In the genomic region with DNA sequence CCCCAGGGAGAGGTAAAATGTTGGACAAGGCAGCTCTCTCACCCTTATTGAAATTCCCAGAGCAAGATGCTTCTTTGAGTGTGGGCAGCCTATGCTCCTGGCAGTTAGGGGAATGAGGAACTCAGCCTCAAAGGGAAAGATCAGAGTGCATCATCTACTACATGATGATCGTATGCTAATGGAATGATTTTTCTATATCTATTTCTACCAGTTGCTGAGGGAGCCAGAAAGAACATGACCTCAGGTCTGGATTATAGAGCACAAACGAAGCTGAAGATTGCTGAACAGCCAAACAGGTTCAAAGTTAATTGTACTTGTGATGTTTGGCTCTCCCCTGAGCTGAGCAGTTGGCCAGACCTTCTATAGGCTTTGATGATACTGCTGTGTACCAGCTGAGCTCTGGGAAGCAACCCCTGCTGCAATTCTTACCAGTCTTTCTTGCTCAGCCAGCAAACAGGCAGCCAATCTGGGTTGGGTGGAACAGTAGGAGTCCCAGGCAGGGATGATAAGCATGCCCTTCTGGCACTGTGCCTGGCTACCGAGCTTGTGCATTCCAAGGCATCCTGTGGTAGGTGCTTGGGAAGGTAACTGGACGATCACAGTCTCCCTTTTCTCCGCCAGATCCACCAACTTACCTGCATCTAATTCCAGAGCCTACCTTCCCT, we compare ENCODE assay signal across 19 cellular contexts. TPM values are rescaled to one million over a fixed set of nuclear protein-coding genes. Genes with fewer than 3 reads are reported as not detected.
DNase-seq lines count a peak whose midpoint lies in the region; ATAC-seq and TF ChIP-seq lines count a peak whose summit lies in the region.
"Had no signal": no experiment of that assay in that cellular context is flagged by ENCODE, and none has a peak within 500 bp of the region (broad histone marks: within the 10 kb centered on the region; RNA-seq: fewer than 3 reads in every experiment).

No MANE protein-coding gene starts in this region.

- no peaks in the 10 kb centered on the region for H3K36me3 ChIP-seq in MG63
- no peaks in the 10 kb centered on the region for H3K36me3 ChIP-seq in testis (ENCODE audit: low read depth, missing control alignments)
- no peaks in the 10 kb centered on the region for H3K36me3 ChIP-seq in mucosa of descending colon (ENCODE audit: low read depth)
- H3K36me3 ChIP-seq: BLaER1, SJSA1 had no signal

- H3K27me3 ChIP-seq in MG63 (0 out of 2 replicates have a peak, but pooled peaks cover 2% of the 10 kb centered on the region), testis (no peaks in the 10 kb centered on the region)
- H3K27me3 ChIP-seq: BLaER1 had no signal

- no peak overlapping the region for H3K27ac ChIP-seq in testis
- H3K27ac ChIP-seq: 22Rv1, BLaER1, SJSA1 had no signal

- TF ChIP-seq POLR2A in testis (IDR thresholded peaks at IDR 0.05) = no peak

- H3K4me1 ChIP-seq in testis (no peaks in the 10 kb centered on the region), mucosa of descending colon (ENCODE audit: low read depth) (no peaks in the 10 kb centered on the region)
- H3K4me1 ChIP-seq: BLaER1, SJSA1 had no signal

- peak; percentile 38 for DNase-seq in DMS 273 (lab: John Stamatoyannopoulos, UW; ENCODE audit: unreplicated experiment)
- no peak for DNase-seq in DMS 273 treated with DMSO at 0.1 percent for 48 hours (lab: John Stamatoyannopoulos, UW)
- peak; percentile 66 for DNase-seq in MG63
- DNase-seq in epithelial cell of esophagus (ENCODE audit: low read depth) = peak; percentile 57
- DNase-seq in testis = peak; percentile 62
- DNase-seq in kidney tubule cell (ENCODE audit: low spot score) = no peak
- no peak for DNase-seq in GM20000 (ENCODE audit: low spot score)
- DNase-seq in mucosa of descending colon = no peak
- DNase-seq: CD8-positive, alpha-beta T cell; DMS79 treated with DMSO at 0.1 percent for 48 hours; GOT3; NCI-H1436; NCI-H2029 treated with DMSO at 0.1 percent for 48 hours; NCI-H2171 treated with DMSO at 0.1 percent for 48 hours; NCI-H510A treated with DMSO at 0.1 percent for 48 hours; NCI-H82 had no signal

- no peak overlapping the region for H3K4me3 ChIP-seq in MG63
- H3K4me3 ChIP-seq in epithelial cell of esophagus (ENCODE audit: low read length) = no peak overlapping the region
- H3K4me3 ChIP-seq in testis = no peak overlapping the region
- H3K4me3 ChIP-seq in mucosa of descending colon = no peak overlapping the region
- H3K4me3 ChIP-seq: BLaER1, SJSA1 had no signal

- ATAC-seq in mucosa of descending colon = no peak
- ATAC-seq: CD8-positive, alpha-beta T cell had no signal

- WGBS in testis, 2 donors = 73 to 74% methylated on average over 5 of the region's 5 CpGs

- TF ChIP-seq CTCF in epithelial cell of esophagus (IDR thresholded peaks at IDR 0.05; ENCODE audit: insufficient read depth, low read depth, low read length, missing control alignments) (no peak), testis (IDR thresholded peaks at IDR 0.05) (no peak), GM20000 (IDR thresholded peaks at IDR 0.05; ENCODE audit: extremely low read depth, missing control alignments) (no peak), mucosa of descending colon (IDR thresholded peaks at IDR 0.05) (no peak)

- intact Hi-C loops in testis (cut with DNase I; ENCODE audit: low total_unique reads) (no loop called here), mucosa of descending colon (cut with DNase I, micrococcal nuclease) (no loop called here)

- H3K9me3 ChIP-seq in MG63 = no peaks in the 10 kb centered on the region
- H3K9me3 ChIP-seq in testis = no peaks in the 10 kb centered on the region
- H3K9me3 ChIP-seq in mucosa of descending colon = no peaks in the 10 kb centered on the region
- H3K9me3 ChIP-seq: BLaER1, SJSA1 had no signal

RNA-seq across cellular contexts. Expression of a gene that starts 10.3 kb away (rescaled TPM):
- 9.4 and 17.9 TPM in 2 replicates for total RNA-seq in MG63 (2014; rRNA removed; shearing (Covaris generic); ENCODE audit: low replicate concordance)
- total RNA-seq in testis = 10 to 100 TPM; 15.2 to 17.3 TPM
- 9.8 TPM for polyA plus RNA-seq in testis (ENCODE audit: insufficient read depth, low read depth, low replicate concordance)
- 10 to 100 TPM in 1 of 3 donors, 1 to 10 TPM in 2; 1.6 to 21.4 (median 3.4) TPM for total RNA-seq in mucosa of descending colon
- total RNA-seq: CD8-positive, alpha-beta T cell had no signal

Comparison
In these comparisons a context has a peak if more than half of its experiments do, and no peak if none do; other contexts are left out.
1. DNase-seq: peak in DMS 273 (single experiment), MG63 (single experiment), epithelial cell of esophagus (single experiment) and testis (single experiment); none in DMS 273 treated with DMSO at 0.1 percent for 48 hours (single experiment), kidney tubule cell (single experiment), GM20000 (single experiment) and mucosa of descending colon (0 of 3).